In the genomic region with DNA sequence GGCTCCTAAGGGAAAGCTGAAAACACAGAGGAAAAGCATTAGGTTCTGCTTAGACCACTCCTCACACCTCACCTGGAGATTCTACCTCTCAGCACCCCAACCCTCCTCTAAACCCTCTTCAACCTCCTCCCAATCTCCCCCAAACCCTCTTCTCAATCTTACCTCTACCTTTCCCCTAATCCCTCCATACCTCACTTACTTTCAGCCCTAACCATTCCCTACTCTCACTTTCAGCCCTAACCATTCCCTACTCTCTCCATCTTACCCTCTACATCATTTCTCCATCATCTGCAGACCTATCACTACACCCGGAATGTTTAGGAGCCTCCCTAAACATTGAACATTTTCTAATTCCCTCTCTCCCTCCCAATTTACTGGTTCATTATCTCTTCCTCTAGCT, we compare ENCODE assay signal across 20 cellular contexts. TPM values are rescaled to one million over a fixed set of nuclear protein-coding genes. Genes with fewer than 3 reads are reported as not detected.
DNase-seq lines count a peak whose midpoint lies in the region; ATAC-seq and TF ChIP-seq lines count a peak whose summit lies in the region.
"Had no signal": no experiment of that assay in that cellular context is flagged by ENCODE, and none has a peak within 500 bp of the region (broad histone marks: within the 10 kb centered on the region; RNA-seq: fewer than 3 reads in every experiment).

No MANE protein-coding gene starts in this region.

- no peak overlapping the region for H3K9ac ChIP-seq in trophoblast cell (ENCODE audit: low read length)
- H3K9ac ChIP-seq: BLaER1 had no signal

- H3K36me3 ChIP-seq in HEK293 (ENCODE audit: control insufficient read depth in 2 of 2, insufficient read depth in 1 of 2, low read length in 2 of 2): no peaks in the 10 kb centered on the region
- no peaks in the 10 kb centered on the region for H3K36me3 ChIP-seq in trophoblast cell (ENCODE audit: control insufficient read depth in 1 of 2, insufficient read depth in 2 of 2, low read length in 2 of 2)
- H3K36me3 ChIP-seq in body of pancreas (replicated peaks in 1 of 2; ENCODE audit: insufficient read depth in 1 of 2, low read depth in 2 of 2): no peaks in the 10 kb centered on the region
- H3K36me3 ChIP-seq: BE2C, BLaER1 had no signal

- no peak overlapping the region for H2BK120ac ChIP-seq in trophoblast cell (ENCODE audit: insufficient read depth, low read length, poor library complexity)

- no peak overlapping the region for H3K4ac ChIP-seq in trophoblast cell (ENCODE audit: low read depth, low read length)

- DNase-seq in activated CD8-positive, alpha-beta memory T cell treated with anti-CD3 and anti-CD28 coated beads, Interleukin-2, amount 10 ng/mL, durations not matched to agents 7 days and 5 days: no peak
- DNase-seq in activated CD8-positive, alpha-beta memory T cell treated with anti-CD3 and anti-CD28 coated beads for 24 hours: no peak
- DNase-seq in trophoblast cell (no peak), body of pancreas (no peak)
- no peak for DNase-seq in activated effector memory CD4-positive, alpha-beta T cell treated with Interleukin-2 at 50 U/mL for 16 hours
- DNase-seq: 8988T; ACHN; BE2C; Caco-2; Calu3; CD4-positive, alpha-beta T cell; CD8-positive, alpha-beta T cell; DMS79 treated with DMSO at 0.1 percent for 48 hours; GF-D8 had no signal

- CTCF ChIA-PET in activated CD8-positive, alpha-beta memory T cell treated with anti-CD3 and anti-CD28 coated beads, Interleukin-2, amount 10 ng/mL, durations not matched to agents 7 days and 5 days (lab: Charles Lee): no interaction called here
- CTCF ChIA-PET in HEK293 (lab: Yijun Ruan, JAX): interaction anchor here (1.0 kb wide), 1 partner anchor 10 kb away, joined by 3 read pairs; no protein-coding TSS in a partner anchor

- H4K12ac ChIP-seq in trophoblast cell (ENCODE audit: low read depth, low read length): no peak overlapping the region

- H4K8ac ChIP-seq in trophoblast cell (ENCODE audit: low read depth, low read length): no peak overlapping the region

- H3K4me3 Mint-ChIP-seq in activated CD8-positive, alpha-beta memory T cell treated with anti-CD3 and anti-CD28 coated beads, Interleukin-2, amount 10 ng/mL, durations not matched to agents 7 days and 5 days: no peak overlapping the region
- H3K4me3 Mint-ChIP-seq in dendritic cell treated with granulocyte-macrophage colony-stimulating factor and Interleukin-4, amounts not matched to agents 40 ng/mL and 50 ng/mL, for 4 days: no peak overlapping the region
- H3K4me3 Mint-ChIP-seq: CD4-positive, alpha-beta T cell; CD8-positive, alpha-beta T cell had no signal

- H3K4me1 Mint-ChIP-seq in activated CD8-positive, alpha-beta memory T cell treated with anti-CD3 and anti-CD28 coated beads, Interleukin-2, amount 10 ng/mL, durations not matched to agents 7 days and 5 days: peaks cover 52% of the 10 kb centered on the region
- H3K4me1 Mint-ChIP-seq in dendritic cell treated with granulocyte-macrophage colony-stimulating factor and Interleukin-4, amounts not matched to agents 40 ng/mL and 50 ng/mL, for 4 days (ENCODE audit: low read depth): peaks cover 35% of the 10 kb centered on the region

- POLR2A ChIA-PET in HEK293 (lab: Yijun Ruan, JAX): no interaction called here

- TF ChIP-seq POLR2A in body of pancreas (IDR thresholded peaks at IDR 0.05): no peak

- no peak overlapping the region for H3K4me2 ChIP-seq in trophoblast cell (ENCODE audit: low read length)
- H3K4me2 ChIP-seq: BLaER1 had no signal

- no peak overlapping the region for H2BK5ac ChIP-seq in trophoblast cell (ENCODE audit: low read depth, low read length, poor library complexity)

- no peak for ATAC-seq in activated CD8-positive, alpha-beta memory T cell treated with anti-CD3 and anti-CD28 coated beads, Interleukin-2, amount 10 ng/mL, durations not matched to agents 7 days and 5 days
- ATAC-seq in HG03159 (IDR thresholded peaks at IDR 0.05; ENCODE audit: unreplicated experiment): no peak
- ATAC-seq in body of pancreas: no peak
- ATAC-seq: CD8-positive, alpha-beta T cell had no signal

- H2AFZ ChIP-seq in trophoblast cell (ENCODE audit: insufficient read depth, low read length, poor library complexity): no peak overlapping the region

- no peak overlapping the region for H2AK5ac ChIP-seq in trophoblast cell (ENCODE audit: low read length)

- H4K91ac ChIP-seq in trophoblast cell (ENCODE audit: low read depth, low read length): peak overlapping the region; percentile 24

- no CpG with 5 or more reads among the region's 1 CpG for WGBS in trophoblast cell (ENCODE audit: extremely low coverage, insufficient coverage, insufficient read length)
- WGBS in body of pancreas, 2 donors: 41 to 50% methylated on average over 1 of the region's 1 CpG

- no peak overlapping the region for H3K4me3 ChIP-seq in HEK293 (ENCODE audit: low read depth, low read length)
- H3K4me3 ChIP-seq in trophoblast cell (ENCODE audit: low read depth, low read length): no peak overlapping the region
- no peak overlapping the region for H3K4me3 ChIP-seq in body of pancreas
- H3K4me3 ChIP-seq: BLaER1 had no signal

- H3K9me3 ChIP-seq in HEK293 (ENCODE audit: control insufficient read depth, insufficient read depth, low read depth, low read length): no peaks in the 10 kb centered on the region; the same call in 1 of the 2 replicates
- no peaks in the 10 kb centered on the region for H3K9me3 ChIP-seq in trophoblast cell (ENCODE audit: insufficient read depth, low read depth, low read length)
- no peaks in the 10 kb centered on the region for H3K9me3 ChIP-seq in body of pancreas
- H3K9me3 ChIP-seq: BE2C, Caco-2 had no signal

- no peak overlapping the region for H3K14ac ChIP-seq in trophoblast cell (ENCODE audit: low read length)

- no peak overlapping the region for H3K18ac ChIP-seq in trophoblast cell (ENCODE audit: low read length)

- no peaks in the 10 kb centered on the region for H3K9me3 Mint-ChIP-seq in activated CD8-positive, alpha-beta memory T cell treated with anti-CD3 and anti-CD28 coated beads, Interleukin-2, amount 10 ng/mL, durations not matched to agents 7 days and 5 days (ENCODE audit: low read depth)
- no peaks in the 10 kb centered on the region for H3K9me3 Mint-ChIP-seq in dendritic cell treated with granulocyte-macrophage colony-stimulating factor and Interleukin-4, amounts not matched to agents 40 ng/mL and 50 ng/mL, for 4 days
- H3K9me3 Mint-ChIP-seq: CD4-positive, alpha-beta T cell; CD8-positive, alpha-beta T cell had no signal

- intact Hi-C loops in dendritic cell treated with granulocyte-macrophage colony-stimulating factor and Interleukin-4, amounts not matched to agents 40 ng/mL and 50 ng/mL, for 4 days (cut with micrococcal nuclease): no loop called here
- intact Hi-C loops in body of pancreas (cut with DNase I): no loop called here

- no peaks in the 10 kb centered on the region for H3K79me1 ChIP-seq in trophoblast cell (ENCODE audit: low read length)

- no peak overlapping the region for H3K23ac ChIP-seq in trophoblast cell (ENCODE audit: low read length)

- TF ChIP-seq CTCF in HEK293 (tag by site-specific recombination; IDR thresholded peaks at IDR 0.05) (no peak), body of pancreas (IDR thresholded peaks at IDR 0.05) (no peak)

- H3K79me2 ChIP-seq in trophoblast cell (ENCODE audit: control insufficient read depth, insufficient read depth, low read length, poor library complexity): no peaks in the 10 kb centered on the region

- no peak overlapping the region for H2BK12ac ChIP-seq in trophoblast cell (ENCODE audit: low read length)

- H3K4me1 ChIP-seq in HEK293 (ENCODE audit: control insufficient read depth, insufficient read depth, low read length) (no peaks in the 10 kb centered on the region), trophoblast cell (ENCODE audit: control insufficient read depth in 1 of 2, insufficient read depth in 2 of 2, low read length in 2 of 2) (no peaks in the 10 kb centered on the region), body of pancreas (no peaks in the 10 kb centered on the region)
- H3K4me1 ChIP-seq: BE2C, Caco-2 had no signal

- H3K27me3 Mint-ChIP-seq in activated CD8-positive, alpha-beta memory T cell treated with anti-CD3 and anti-CD28 coated beads, Interleukin-2, amount 10 ng/mL, durations not matched to agents 7 days and 5 days: no peaks in the 10 kb centered on the region
- H3K27me3 Mint-ChIP-seq in dendritic cell treated with granulocyte-macrophage colony-stimulating factor and Interleukin-4, amounts not matched to agents 40 ng/mL and 50 ng/mL, for 4 days: no peaks in the 10 kb centered on the region
- H3K27me3 Mint-ChIP-seq: CD4-positive, alpha-beta T cell had no signal

- H3K36me3 Mint-ChIP-seq in activated CD8-positive, alpha-beta memory T cell treated with anti-CD3 and anti-CD28 coated beads, Interleukin-2, amount 10 ng/mL, durations not matched to agents 7 days and 5 days: peaks cover 2% of the 10 kb centered on the region
- H3K36me3 Mint-ChIP-seq in dendritic cell treated with granulocyte-macrophage colony-stimulating factor and Interleukin-4, amounts not matched to agents 40 ng/mL and 50 ng/mL, for 4 days (ENCODE audit: low read depth): no peaks in the 10 kb centered on the region
- H3K36me3 Mint-ChIP-seq: CD8-positive, alpha-beta T cell had no signal

- H3K27me3 ChIP-seq in trophoblast cell (ENCODE audit: insufficient read depth, low read length) (no peaks in the 10 kb centered on the region), body of pancreas (no peaks in the 10 kb centered on the region)
- H3K27me3 ChIP-seq: BE2C, BLaER1 had no signal

- H3K27ac ChIP-seq in HEK293 (ENCODE audit: extremely low read depth, low read depth, low read length) (no peak overlapping the region), trophoblast cell (ENCODE audit: low read depth, low read length) (no peak overlapping the region), body of pancreas (no peak overlapping the region)
- H3K27ac ChIP-seq: C4-2B had no signal

- H3K27ac Mint-ChIP-seq in activated CD8-positive, alpha-beta memory T cell treated with anti-CD3 and anti-CD28 coated beads, Interleukin-2, amount 10 ng/mL, durations not matched to agents 7 days and 5 days: peak overlapping the region; percentile 56
- H3K27ac Mint-ChIP-seq in dendritic cell treated with granulocyte-macrophage colony-stimulating factor and Interleukin-4, amounts not matched to agents 40 ng/mL and 50 ng/mL, for 4 days: peak overlapping the region; percentile 6
- H3K27ac Mint-ChIP-seq: CD4-positive, alpha-beta T cell; CD8-positive, alpha-beta T cell had no signal

RNA-seq across cellular contexts. Expression of gene RTL3, which starts 3.5 kb away (rescaled TPM):
- under 1 TPM; 0.12 to 0.14 TPM for total RNA-seq in activated CD8-positive, alpha-beta memory T cell treated with anti-CD3 and anti-CD28 coated beads, Interleukin-2, amount 10 ng/mL, durations not matched to agents 7 days and 5 days
- not detected in 2 replicates for polyA plus RNA-seq in trophoblast cell (2013)
- under 1 TPM in 1 of 2 donors, not detected in 1; 0.52 TPM for total RNA-seq in body of pancreas
- total RNA-seq: A673; Caco-2; Calu3; CD4-positive, alpha-beta T cell; CD8-positive, alpha-beta T cell had no signal
